Comparison of ENCODE assay signal across 10 cellular contexts in the genomic region with DNA sequence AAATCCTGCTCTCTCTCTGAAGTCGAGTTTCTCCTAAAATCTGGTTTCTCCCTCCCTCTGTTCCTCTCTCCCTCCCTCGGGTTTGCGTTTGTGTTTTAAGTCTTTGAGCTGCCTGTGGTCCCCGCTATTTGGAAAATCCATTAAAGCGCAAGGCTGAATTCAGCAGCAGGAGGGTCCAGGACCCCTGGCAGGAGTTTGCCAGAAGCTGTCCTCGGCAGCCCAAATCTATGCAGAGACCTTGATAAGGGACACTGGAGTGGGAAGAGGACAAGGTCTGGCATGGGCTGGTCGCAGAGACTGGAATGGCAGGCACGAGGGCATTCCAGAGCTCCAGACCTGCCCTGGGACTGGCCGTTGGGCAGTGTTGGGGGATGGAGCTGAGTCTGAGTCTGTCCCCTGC. TPM values are rescaled to one million over a fixed set of nuclear protein-coding genes. Genes with fewer than 3 reads are reported as not detected.
A peak's percentile ranks its signal among the peaks of the same experiment; 100 is the strongest.
DNase-seq lines count a peak whose midpoint lies in the region; ATAC-seq lines count a peak whose summit lies in the region.
"Had no signal": no experiment of that assay in that cellular context is flagged by ENCODE, and none has a peak within 500 bp of the region (broad histone marks: within the 10 kb centered on the region; RNA-seq: fewer than 3 reads in every experiment).

No MANE protein-coding gene starts in this region.

- no peak overlapping the region for H3K27ac ChIP-seq in BLaER1 treated with 17β-estradiol and CSF1 and Interleukin-3, amounts not matched to agents 10 nM and 100 nM
- no peak overlapping the region for H3K27ac ChIP-seq in HUES64 (ENCODE audit: low read depth, low read length)
- no peak overlapping the region for H3K27ac ChIP-seq in naive thymus-derived CD4-positive, alpha-beta T cell (ENCODE audit: low read depth, low read length)
- H3K27ac ChIP-seq: KMS-11 had no signal

- CTCF ChIA-PET in naive thymus-derived CD4-positive, alpha-beta T cell (lab: Charles Lee): no interaction called here

- H3K4me2 ChIP-seq in BLaER1 treated with 17β-estradiol and CSF1 and Interleukin-3, amounts not matched to agents 10 nM and 100 nM: peak overlapping the region in 10 of 11 experiments; percentile 78 to 97 (median 92); a peak in 12 of 22 replicates

- DNase-seq in naive thymus-derived CD4-positive, alpha-beta T cell: no peak
- no peak for DNase-seq in NCI-H1436 (lab: John Stamatoyannopoulos, UW)
- no peak for DNase-seq in sciatic nerve (ENCODE audit: low spot score)
- no peak for DNase-seq in NOMO-1 treated with dmso at 0.1 percent for 144 hours (lab: John Stamatoyannopoulos, UW; ENCODE audit: unreplicated experiment)
- DNase-seq: dermis blood vessel endothelial cell had no signal

- no peak overlapping the region for H3K27ac Mint-ChIP-seq in naive thymus-derived CD4-positive, alpha-beta T cell

- peaks cover 0 to 20% (median 9%) of the 10 kb centered on the region in 11 experiments; a peak in 6 of 22 replicates for H4K20me1 ChIP-seq in BLaER1 treated with 17β-estradiol and CSF1 and Interleukin-3, amounts not matched to agents 10 nM and 100 nM

- H3K4me1 ChIP-seq in BLaER1 treated with 17β-estradiol and CSF1 and Interleukin-3, amounts not matched to agents 10 nM and 100 nM: peaks cover 5 to 15% (median 9%) of the 10 kb centered on the region in 10 experiments; a peak in 19 of 20 replicates
- H3K4me1 ChIP-seq in HUES64 (ENCODE audit: insufficient read depth, low read length) (peaks cover 12% of the 10 kb centered on the region; the same call in 1 of the 2 replicates), endocrine pancreas (ENCODE audit: control insufficient read depth, insufficient read depth, low read length) (peaks cover 6% of the 10 kb centered on the region)
- peaks cover 0 to 6% of the 10 kb centered on the region in 2 donors for H3K4me1 ChIP-seq in naive thymus-derived CD4-positive, alpha-beta T cell (ENCODE audit: control insufficient read depth in 2 of 2, insufficient read depth in 2 of 2, low read length in 2 of 2)

- no peaks in the 10 kb centered on the region for H3K9me3 ChIP-seq in BLaER1 treated with 17β-estradiol and CSF1 and Interleukin-3, amounts not matched to agents 10 nM and 100 nM (replicated peaks in 1 of 11)
- H3K9me3 ChIP-seq in HUES64 (ENCODE audit: insufficient read depth, low read depth, low read length): no peaks in the 10 kb centered on the region
- H3K9me3 ChIP-seq in endocrine pancreas (ENCODE audit: control insufficient read depth, low read length): no peaks in the 10 kb centered on the region
- H3K9me3 ChIP-seq in naive thymus-derived CD4-positive, alpha-beta T cell (ENCODE audit: control insufficient read depth in 2 of 3, low read length in 3 of 3): no peaks in the 10 kb centered on the region

- POLR2A ChIA-PET in naive thymus-derived CD4-positive, alpha-beta T cell (lab: Charles Lee): interaction anchor here (0.8 kb wide), 1 partner anchor 22 kb away, joined by 3 read pairs; no protein-coding TSS in a partner anchor

- peaks cover 0 to 20% (median 10%) of the 10 kb centered on the region in 7 donors for H3K4me1 Mint-ChIP-seq in naive thymus-derived CD4-positive, alpha-beta T cell

- 11% methylated on average over 9 of the region's 9 CpGs for WGBS in HUES64

- no peak for ATAC-seq in naive thymus-derived CD4-positive, alpha-beta T cell
- ATAC-seq in sciatic nerve (no peak), GM21447 (IDR thresholded peaks at IDR 0.05; ENCODE audit: unreplicated experiment) (no peak)

- H3K36me3 Mint-ChIP-seq in naive thymus-derived CD4-positive, alpha-beta T cell: no peaks in the 10 kb centered on the region

- no peaks in the 10 kb centered on the region for H3K36me3 ChIP-seq in BLaER1 treated with 17β-estradiol and CSF1 and Interleukin-3, amounts not matched to agents 10 nM and 100 nM
- H3K36me3 ChIP-seq in HUES64 (ENCODE audit: insufficient read depth, low read length): no peaks in the 10 kb centered on the region
- no peaks in the 10 kb centered on the region for H3K36me3 ChIP-seq in endocrine pancreas (ENCODE audit: control insufficient read depth, insufficient read depth, low read length)
- H3K36me3 ChIP-seq in naive thymus-derived CD4-positive, alpha-beta T cell (ENCODE audit: control insufficient read depth in 2 of 3, insufficient read depth in 3 of 3, low read length in 3 of 3): peaks cover 0 to 4% (median 0%) of the 10 kb centered on the region in 3 experiments

- no peak overlapping the region; a peak in 1 of 22 replicates for H3K9ac ChIP-seq in BLaER1 treated with 17β-estradiol and CSF1 and Interleukin-3, amounts not matched to agents 10 nM and 100 nM
- no peak overlapping the region for H3K9ac ChIP-seq in HUES64 (ENCODE audit: low read depth, low read length)
- peak overlapping the region; percentile 5 for H3K9ac ChIP-seq in endocrine pancreas (ENCODE audit: control insufficient read depth, insufficient read depth, low read length)
- H3K9ac ChIP-seq: KMS-11 had no signal

- peak overlapping the region in 6 of 10 donors; percentile 31 to 77 (median 66) for H3K4me3 Mint-ChIP-seq in naive thymus-derived CD4-positive, alpha-beta T cell

- no peaks in the 10 kb centered on the region for H3K9me3 Mint-ChIP-seq in naive thymus-derived CD4-positive, alpha-beta T cell

- H3K4me3 ChIP-seq in BLaER1 treated with 17β-estradiol and CSF1 and Interleukin-3, amounts not matched to agents 10 nM and 100 nM: peak overlapping the region in 5 of 10 experiments; percentile 68 to 79 (median 78); a peak in 12 of 20 replicates
- H3K4me3 ChIP-seq in HUES64 (ENCODE audit: low read length): peak overlapping the region; percentile 65
- peak overlapping the region; percentile 60 for H3K4me3 ChIP-seq in endocrine pancreas (ENCODE audit: control insufficient read depth, insufficient read depth, low read length)
- H3K4me3 ChIP-seq in naive thymus-derived CD4-positive, alpha-beta T cell (ENCODE audit: low read length): no peak overlapping the region

- peaks cover 0 to 28% (median 10%) of the 10 kb centered on the region in 5 donors for H3K27me3 Mint-ChIP-seq in naive thymus-derived CD4-positive, alpha-beta T cell

- intact Hi-C loops in naive thymus-derived CD4-positive, alpha-beta T cell (cut with micrococcal nuclease): no loop called here
- intact Hi-C loops in sciatic nerve (cut with DNase I): loop anchor here (5.0 kb wide), 1 partner anchor 162 kb away; no protein-coding TSS in a partner anchor

- peaks cover 29 to 51% (median 41%) of the 10 kb centered on the region in 11 experiments for H3K27me3 ChIP-seq in BLaER1 treated with 17β-estradiol and CSF1 and Interleukin-3, amounts not matched to agents 10 nM and 100 nM
- peaks cover 47% of the 10 kb centered on the region for H3K27me3 ChIP-seq in HUES64 (ENCODE audit: insufficient read depth, low read length)
- no peaks in the 10 kb centered on the region for H3K27me3 ChIP-seq in endocrine pancreas (ENCODE audit: control insufficient read depth, insufficient read depth, low read length)
- H3K27me3 ChIP-seq in naive thymus-derived CD4-positive, alpha-beta T cell (ENCODE audit: control insufficient read depth in 2 of 2, insufficient read depth in 2 of 2, low read length in 2 of 2): no peaks in the 10 kb centered on the region

RNA-seq across cellular contexts. Expression of gene PDZD2, which starts 1.1 kb away (rescaled TPM):
- 2.1 TPM for polyA plus RNA-seq in HUES64 (2013, experiment 1 of 2)
- polyA plus RNA-seq in HUES64 (2013, experiment 2 of 2): 2.2 TPM
- total RNA-seq in naive thymus-derived CD4-positive, alpha-beta T cell: 1 to 10 TPM in 4 of 5 experiments, not detected in 1; 1.1 to 2.7 (median 1.9) TPM
- 1 to 10 TPM; 1.1 to 1.5 TPM for polyA plus RNA-seq in naive thymus-derived CD4-positive, alpha-beta T cell
- total RNA-seq in sciatic nerve: 105 TPM

Comparison
In these comparisons a context has a peak if more than half of its experiments do, and no peak if none do; other contexts are left out.
1. RNA of gene PDZD2, which starts 1.1 kb away (total RNA-seq): 105 TPM in sciatic nerve (single experiment); 1.1 to 2.7 TPM in naive thymus-derived CD4-positive, alpha-beta T cell; every median in the first group is over 10 times any median in the second.